Comparison of ENCODE assay signal across 8 cellular contexts in the genomic region with DNA sequence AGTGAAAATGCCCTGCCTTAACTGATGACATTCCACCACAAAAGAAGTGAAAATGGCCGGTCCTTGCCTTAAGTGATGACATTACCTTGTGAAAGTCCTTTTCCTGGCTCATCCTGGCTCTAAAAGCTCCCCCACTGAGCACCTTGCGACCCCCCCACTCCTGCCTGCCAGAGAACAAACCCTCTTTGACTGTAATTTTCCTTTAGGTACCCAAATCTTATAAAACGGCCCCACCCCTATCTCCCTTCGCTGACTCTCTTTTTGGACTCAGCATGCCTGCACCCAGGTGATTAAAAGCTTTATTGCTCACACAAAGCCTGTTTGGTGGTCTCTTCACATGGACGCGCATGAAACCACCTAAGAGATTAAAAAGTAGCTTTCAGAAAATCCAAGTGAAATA. TPM values are rescaled to one million over a fixed set of nuclear protein-coding genes. Genes with fewer than 3 reads are reported as not detected.
"Had no signal": no experiment of that assay in that cellular context is flagged by ENCODE, and none has a peak within 500 bp of the region (broad histone marks: within the 10 kb centered on the region; RNA-seq: fewer than 3 reads in every experiment).

No MANE protein-coding gene starts in this region.

RNA-seq across cellular contexts. Expression of gene CHST9, which starts 47.2 kb away (rescaled TPM):
- total RNA-seq: activated CD4-positive, alpha-beta memory T cell treated with anti-CD3 and anti-CD28 coated beads, Interleukin-2, amount 10 ng/mL, durations not matched to agents 7 days and 5 days; activated CD4-positive, alpha-beta T cell treated with anti-CD3 and anti-CD28 coated beads for 36 hours; activated CD4-positive, alpha-beta T cell treated with anti-CD3 and anti-CD28 coated beads, Interleukin-2, amount 10 ng/mL, durations not matched to agents 7 days and 5 days; activated CD8-positive, alpha-beta memory T cell treated with anti-CD3 and anti-CD28 coated beads, Interleukin-2, amount 10 ng/mL, durations not matched to agents 7 days and 5 days; activated CD8-positive, alpha-beta T cell treated with anti-CD3 and anti-CD28 coated beads, Interleukin-2, amount 10 ng/mL, durations not matched to agents 7 days and 5 days; activated naive CD8-positive, alpha-beta T cell treated with anti-CD3 and anti-CD28 coated beads, Interleukin-2, amount 10 ng/mL, durations not matched to agents 7 days and 5 days; activated T-helper 2 cell treated with anti-CD3 and anti-CD28 coated beads, Interferon-gamma antibody, Interleukin-2, Interleukin-4, amounts not matched to agents 10 μg/mL and 5 μg/mL and 100 μg/mL, durations not matched to agents 14 hours and 24 hours and 36 hours had no signal
- polyA plus RNA-seq: cardiac muscle cell had no signal
